Comparison of ENCODE assay signal across 1 cellular context in the genomic region with DNA sequence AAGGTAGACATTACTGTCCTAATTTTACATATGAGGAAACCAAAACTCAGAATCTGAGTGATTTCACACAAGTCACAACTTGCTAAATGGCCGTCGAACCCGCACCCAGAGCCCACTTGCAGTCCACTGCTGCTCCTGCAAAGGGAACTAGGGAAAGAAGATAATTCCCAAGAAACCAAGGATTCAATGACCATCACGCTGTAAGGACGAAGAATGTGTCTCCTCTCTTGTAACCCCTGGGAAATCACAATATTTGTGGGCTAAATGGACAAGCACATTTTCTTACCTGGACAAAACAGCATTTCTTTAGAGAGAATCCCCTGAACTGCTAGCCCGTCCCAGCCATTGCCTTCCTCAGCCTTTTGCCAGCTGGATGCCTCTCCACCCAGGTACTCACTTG.
TF ChIP-seq lines count a peak whose summit lies in the region.

No MANE protein-coding gene starts in this region.

TF ChIP-seq in endothelial cell of umbilical vein, 7 proteins besides CTCF, POLR2A, EP300 and RAD21:
- TF ChIP-seq, protein P1, sequence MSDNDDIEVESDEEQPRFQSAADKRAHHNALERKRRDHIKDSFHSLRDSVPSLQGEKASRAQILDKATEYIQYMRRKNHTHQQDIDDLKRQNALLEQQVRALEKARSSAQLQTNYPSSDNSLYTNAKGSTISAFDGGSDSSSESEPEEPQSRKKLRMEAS (IDR thresholded peaks at IDR 0.05; ENCODE audit: insufficient read depth, insufficient read length), result no peak
- peak; percentile 3 for TF ChIP-seq POLR2AphosphoS5 (IDR thresholded peaks at IDR 0.05; ENCODE audit: insufficient read depth, low read depth, low read length)
